19 cellular contexts compared by ENCODE assay signal in genomic region chr20:50203951-50204937, GRCh38. TPM values are rescaled to one million over a fixed set of nuclear protein-coding genes. Genes with fewer than 3 reads are reported as not detected.
DNase-seq lines count a peak whose midpoint lies in the region; ATAC-seq, FAIRE-seq and TF ChIP-seq lines count a peak whose summit lies in the region.
"Had no signal": no experiment of that assay in that cellular context is flagged by ENCODE, and none has a peak within 500 bp of the region (broad histone marks: within the 10 kb centered on the region; RNA-seq: fewer than 3 reads in every experiment).

No MANE protein-coding gene starts in this region.

- FAIRE-seq in HepG2 (lab: Jason Lieb, UNC) (no peak), K562 (lab: Jason Lieb, UNC) (peak; percentile 32)
- FAIRE-seq: D721Med, GM12891, GM18507 had no signal

- ATAC-seq in HepG2 = no peak
- ATAC-seq in right lobe of liver = no peak
- ATAC-seq in K562 = no peak
- ATAC-seq: GM23338 had no signal

- H3K27ac ChIP-seq in HepG2 (ENCODE audit: extremely low read length, insufficient read depth, low read length) = no peak overlapping the region
- H3K27ac ChIP-seq in right lobe of liver = no peak overlapping the region
- no peak overlapping the region for H3K27ac ChIP-seq in HEK293 (ENCODE audit: extremely low read depth, low read depth, low read length)
- H3K27ac ChIP-seq in K562 (ENCODE audit: extremely low read depth, low read depth, low read length) = no peak overlapping the region
- H3K27ac ChIP-seq: BLaER1, C4-2B had no signal

- no peak overlapping the region for H2AFZ ChIP-seq in HepG2 (ENCODE audit: low read length)
- H2AFZ ChIP-seq in K562 (ENCODE audit: low read depth, low read length) = no peak overlapping the region
- H2AFZ ChIP-seq: GM23338 had no signal

- no peak for TF ChIP-seq POLR2A in HepG2 (IDR thresholded peaks at IDR 0.05; ENCODE audit: insufficient read depth in 1 of 2, low read depth in 2 of 2, low read length in 2 of 2)
- TF ChIP-seq POLR2A in right lobe of liver (IDR thresholded peaks at IDR 0.05) = no peak
- no peak for TF ChIP-seq POLR2A in K562 (conservative IDR thresholded peaks at IDR 0.05)

- H3K9ac ChIP-seq in HepG2 (ENCODE audit: insufficient read depth, low read depth, low read length) (no peak overlapping the region), K562 (ENCODE audit: insufficient read depth in 1 of 2, low read depth in 2 of 2, low read length in 2 of 2) (no peak overlapping the region)
- H3K9ac ChIP-seq: BLaER1 had no signal

- H3K4me2 ChIP-seq in HepG2 (ENCODE audit: low read depth, low read length) = no peak overlapping the region
- H3K4me2 ChIP-seq in K562 (ENCODE audit: insufficient read depth, low read length) = no peak overlapping the region
- H3K4me2 ChIP-seq: BLaER1, GM23338 had no signal

- 43% methylated on average over 5 of the region's 5 CpGs for WGBS in HepG2 (ENCODE audit: low lambda C conversion rate)
- 100% methylated on average over 1 of the region's 5 CpGs for WGBS in right lobe of liver (ENCODE audit: insufficient coverage, low coverage, low lambda C conversion rate, missing lambda C conversion rate)
- WGBS in K562 (ENCODE audit: insufficient coverage, low coverage, missing lambda C conversion rate) = 22% methylated on average over 5 of the region's 5 CpGs

- CTCF ChIA-PET in HepG2 (lab: Yijun Ruan, JAX; ENCODE audit: low intra/inter-chr PET ratio, low total read pairs) = no interaction called here
- CTCF ChIA-PET in HEK293 (lab: Yijun Ruan, JAX) = interaction anchor here (0.7 kb wide), 1 partner anchor 25 kb away, joined by 3 read pairs; no protein-coding TSS in a partner anchor
- CTCF ChIA-PET in K562 (lab: Yijun Ruan, JAX; ENCODE audit: low intra/inter-chr PET ratio) = no interaction called here

- DNase-seq in HepG2 (ENCODE audit: low spot score) (no peak), right lobe of liver (no peak), K562 (ENCODE audit: extremely low read depth in 1 of 4, low spot score in 3 of 4) (no peak), GM10266 (ENCODE audit: extremely low spot score) (no peak), HCEC 1CT (no peak)
- no peak for DNase-seq in activated CD4-positive, CD25-positive, alpha-beta regulatory T cell treated with anti-CD3 and anti-CD28 coated beads, Interleukin-2, amount 50 U/mL, for 72 hours
- DNase-seq: CD4-positive, alpha-beta T cell; DMS 273 treated with DMSO at 0.1 percent for 48 hours; DMS79; EL; GDM1; H9 had no signal

- H3K27me3 ChIP-seq in HepG2 (ENCODE audit: control insufficient read depth in 1 of 2, insufficient read depth in 2 of 2, low read length in 2 of 2) (peaks cover 7 to 28% of the 10 kb centered on the region in 2 experiments; a peak in 4 of 5 replicates), right lobe of liver (no peaks in the 10 kb centered on the region), K562 (ENCODE audit: control insufficient read depth in 2 of 2, insufficient read depth in 2 of 2, low read length in 2 of 2) (peaks cover 11 to 14% of the 10 kb centered on the region in 2 experiments; a peak in 1 of 5 replicates)
- H3K27me3 ChIP-seq: BLaER1 had no signal

- no peaks in the 10 kb centered on the region for H3K9me3 ChIP-seq in HepG2 (ENCODE audit: low read length)
- H3K9me3 ChIP-seq in right lobe of liver = peaks cover 0 to 2% (median 0%) of the 10 kb centered on the region in 4 donors
- no peaks in the 10 kb centered on the region for H3K9me3 ChIP-seq in HEK293 (ENCODE audit: control insufficient read depth, insufficient read depth, low read depth, low read length)
- no peaks in the 10 kb centered on the region; the same call in 1 of the 2 replicates for H3K9me3 ChIP-seq in K562 (replicated peaks; ENCODE audit: control insufficient read depth, insufficient read depth, low read depth, low read length)

- TF ChIP-seq EP300 in HepG2 (IDR thresholded peaks at IDR 0.05; ENCODE audit: low read depth in 2 of 2, low read length in 2 of 2) (no peak), HepG2 (CRISPR knock-in tag; IDR thresholded peaks at IDR 0.05; ENCODE audit: borderline replicate concordance) (no peak), K562 (IDR thresholded peaks at IDR 0.05; ENCODE audit: low read length) (no peak)

- POLR2A ChIA-PET in HepG2 (lab: Yijun Ruan, JAX) = interaction anchor here (0.7 kb wide), 1 partner anchor 16 kb away, joined by 3 read pairs; no protein-coding TSS in a partner anchor
- POLR2A ChIA-PET in HEK293 (lab: Yijun Ruan, JAX) = no interaction called here
- POLR2A ChIA-PET in K562 (lab: Yijun Ruan, JAX) = interaction anchor here (2.6 kb wide), 1 partner anchor 10 kb away, joined by 11 read pairs; no protein-coding TSS in a partner anchor

- H3K9me1 ChIP-seq in K562 (ENCODE audit: control insufficient read depth, insufficient read depth, low read length) = no peaks in the 10 kb centered on the region

- H3K79me2 ChIP-seq in HepG2 (ENCODE audit: insufficient read depth, low read length) (no peaks in the 10 kb centered on the region), K562 (ENCODE audit: control insufficient read depth, insufficient read depth, low read length) (no peaks in the 10 kb centered on the region)

- in situ Hi-C loops in HepG2 (cut with HindIII; ENCODE audit: extremely low pct_ligation_motif_present, low pct_unique_long_range_greater_than_20kb) = no loop called here
- in situ Hi-C loops in K562 (cut with MboI) = no loop called here

- intact Hi-C loops in HepG2 (cut with micrococcal nuclease; ENCODE audit: unreplicated experiment) (no loop called here), right lobe of liver (cut with DNase I) (no loop called here), K562 (cut with micrococcal nuclease) (no loop called here)

- H4K20me1 ChIP-seq in HepG2 (ENCODE audit: insufficient read depth, low read length) (no peaks in the 10 kb centered on the region), K562 (replicated peaks; ENCODE audit: control insufficient read depth, insufficient read depth, low read length) (no peaks in the 10 kb centered on the region)
- H4K20me1 ChIP-seq: BLaER1 had no signal

- H3K4me3 ChIP-seq in HepG2 (replicated peaks in 1 of 3; ENCODE audit: insufficient read depth in 1 of 3, low read depth in 2 of 3, low read length in 3 of 3) = no peak overlapping the region
- H3K4me3 ChIP-seq in right lobe of liver = no peak overlapping the region
- H3K4me3 ChIP-seq in HEK293 (ENCODE audit: low read depth, low read length) = no peak overlapping the region
- no peak overlapping the region for H3K4me3 ChIP-seq in K562
- H3K4me3 ChIP-seq: BLaER1, GM23338 had no signal

- TF ChIP-seq CTCF in HepG2 (CRISPR knock-in tag; IDR thresholded peaks at IDR 0.05) (no peak), right lobe of liver (IDR thresholded peaks at IDR 0.05) (no peak), HEK293 (tag by site-specific recombination; IDR thresholded peaks at IDR 0.05) (no peak), K562 (IDR thresholded peaks at IDR 0.05 in 2 of 3, conservative IDR thresholded peaks at IDR 0.05 in 1 of 3; ENCODE audit: insufficient read depth in 2 of 3, low read depth in 1 of 3, low read length in 3 of 3) (no peak), GM10266 (IDR thresholded peaks at IDR 0.05; ENCODE audit: control insufficient read depth, insufficient read depth, low read depth, missing control alignments) (no peak)

- no peak for TF ChIP-seq RAD21 in HepG2 (CRISPR knock-in tag; IDR thresholded peaks at IDR 0.05)
- TF ChIP-seq RAD21 in K562 (CRISPR knock-in tag; conservative IDR thresholded peaks at IDR 0.05 in 1 of 2, IDR thresholded peaks at IDR 0.05 in 1 of 2) = no peak

- no TSS peak for BruUV-seq in HepG2 (replicated peaks; lab: Mats Ljungman, UMichigan)
- BruUV-seq in K562 (replicated peaks; lab: Mats Ljungman, UMichigan) = no TSS peak

- peaks cover 11% of the 10 kb centered on the region for H3K4me1 ChIP-seq in HepG2 (ENCODE audit: insufficient read depth, low read length)
- no peaks in the 10 kb centered on the region for H3K4me1 ChIP-seq in right lobe of liver
- no peaks in the 10 kb centered on the region for H3K4me1 ChIP-seq in HEK293 (ENCODE audit: control insufficient read depth, insufficient read depth, low read length)
- peaks cover 0 to 10% of the 10 kb centered on the region in 2 experiments; a peak in 1 of 5 replicates for H3K4me1 ChIP-seq in K562 (replicated peaks in 1 of 2; ENCODE audit: control insufficient read depth in 2 of 2, insufficient read depth in 2 of 2, low read length in 2 of 2)
- H3K4me1 ChIP-seq: BLaER1 had no signal

- H3K36me3 ChIP-seq in HepG2 (replicated peaks in 1 of 2; ENCODE audit: control insufficient read depth in 1 of 2, insufficient read depth in 2 of 2, low read length in 2 of 2) = no peaks in the 10 kb centered on the region
- no peaks in the 10 kb centered on the region for H3K36me3 ChIP-seq in right lobe of liver
- H3K36me3 ChIP-seq in HEK293 (ENCODE audit: control insufficient read depth in 2 of 2, insufficient read depth in 1 of 2, low read length in 2 of 2) = no peaks in the 10 kb centered on the region
- H3K36me3 ChIP-seq in K562 (ENCODE audit: control insufficient read depth, insufficient read depth, low read length) = no peaks in the 10 kb centered on the region
- H3K36me3 ChIP-seq: BLaER1 had no signal

RNA-seq across cellular contexts. Expression of gene CEBPB, which starts 13.6 kb away (rescaled TPM):
- total RNA-seq in HepG2 (2016; rRNA removed; fragmentation: Illumina TruSeq; extraction: Trizol) (12.1 and 18.5 TPM in 2 replicates), right lobe of liver (100 to 1,000 TPM; 130 to 182 (median 152) TPM), K562 (2014; rRNA removed) (41.7 and 51.5 TPM in 2 replicates), K562 (2014; rRNA removed; fragmentation: Illumina TruSeq; extraction: Trizol) (8.1 and 8.3 TPM in 2 replicates), K562 (2015; rRNA removed; fragmentation: Illumina TruSeq; extraction: Trizol) (5.7 and 6.6 TPM in 2 replicates), K562 (2021) (68.2 and 72.6 TPM in 2 replicates)
- 9.1 and 9.9 TPM in 2 replicates for total RNA-seq in HepG2 (2016; cell fraction: cytosol; rRNA removed; fragmentation: Illumina TruSeq; extraction: Trizol; ENCODE audit: low read depth)
- 11.0 and 17.4 TPM in 2 replicates for total RNA-seq in HepG2 (2016; cell fraction: insoluble cytoplasmic fraction; rRNA removed; fragmentation: Illumina TruSeq; extraction: Trizol)
- 19.9 and 21.0 TPM in 2 replicates for total RNA-seq in HepG2 (2016; cell fraction: membrane; rRNA removed; fragmentation: Illumina TruSeq; extraction: Trizol)
- 8.1 and 9.8 TPM in 2 replicates for total RNA-seq in HepG2 (2016; cell fraction: nucleus; rRNA removed; fragmentation: Illumina TruSeq; extraction: Trizol)
- polyA plus RNA-seq in HepG2 (2011; rRNA removed) (28.2 and 43.0 TPM in 2 replicates), K562 (2011; rRNA removed) (7.8 and 10.8 TPM in 2 replicates), K562 (2014; fragmentation: Illumina TruSeq; extraction: Trizol) (4.6 and 6.8 TPM in 2 replicates), K562 (2014; fragmentation: Nextera tagmentation; extraction: Ambion mirVana) (1 to 10 TPM; 1.2 to 1.5 TPM), K562 (2014; rRNA removed) (47.7 and 57.9 TPM in 2 replicates)
- polyA plus RNA-seq in HepG2 (2011; cell fraction: cytosol; rRNA removed) = 31.3 and 41.1 TPM in 2 replicates
- polyA plus RNA-seq in HepG2 (2011; cell fraction: nucleus; rRNA removed) = 47.8 and 49.8 TPM in 2 replicates
- polyA plus RNA-seq in HepG2 (2012) = 33.9 and 49.4 TPM in 2 replicates
- polyA plus RNA-seq in HepG2 (2016; cell fraction: cytosol; fragmentation: Illumina TruSeq; extraction: Trizol; ENCODE audit: low read depth) = 8.7 and 9.3 TPM in 2 replicates
- polyA plus RNA-seq in HepG2 (2016; cell fraction: insoluble cytoplasmic fraction; fragmentation: Illumina TruSeq; extraction: Trizol; ENCODE audit: low read depth) = 24.7 and 26.6 TPM in 2 replicates
- 16.8 and 19.0 TPM in 2 replicates for polyA plus RNA-seq in HepG2 (2016; cell fraction: membrane; fragmentation: Illumina TruSeq; extraction: Trizol; ENCODE audit: low read depth)
- 21.1 and 24.6 TPM in 2 replicates for polyA plus RNA-seq in HepG2 (2016; cell fraction: nucleus; fragmentation: Illumina TruSeq; extraction: Trizol; ENCODE audit: insufficient read depth, low read depth)
- 12.1 and 28.5 TPM in 2 replicates for polyA minus RNA-seq in HepG2 (2011; rRNA and poly(A)+ RNA removed; ENCODE audit: low replicate concordance)
- polyA minus RNA-seq in HepG2 (2011; cell fraction: cytosol; rRNA and poly(A)+ RNA removed) = 56.9 and 63.6 TPM in 2 replicates
- 21.4 and 26.7 TPM in 2 replicates for polyA minus RNA-seq in HepG2 (2011; cell fraction: nucleus; rRNA and poly(A)+ RNA removed)
- total RNA-seq in K562 (2011; cell fraction: chromatin; rRNA removed; ENCODE audit: low replicate concordance) = 3.3 and 9.2 TPM in 2 replicates
- total RNA-seq in K562 (2011; cell fraction: nucleolus; rRNA removed) = 18.3 and 19.3 TPM in 2 replicates
- 8.7 and 9.0 TPM in 2 replicates for total RNA-seq in K562 (2011; cell fraction: nucleoplasm; rRNA removed)
- polyA plus RNA-seq in K562 (2011; cell fraction: cytosol; rRNA removed) = 12.1 and 32.2 TPM in 2 replicates
- polyA plus RNA-seq in K562 (2011; cell fraction: nucleus; rRNA removed) = 15.5 and 18.1 TPM in 2 replicates
- 16.9 and 44.3 TPM in 2 replicates for polyA plus RNA-seq in K562 (2012)
- 1.3 and 1.5 TPM in 2 replicates for polyA minus RNA-seq in K562 (2011; rRNA and poly(A)+ RNA removed)
- polyA minus RNA-seq in K562 (2011; cell fraction: cytosol; rRNA and poly(A)+ RNA removed) = 10.1 and 19.9 TPM in 2 replicates
- 9.3 and 11.7 TPM in 2 replicates for polyA minus RNA-seq in K562 (2011; cell fraction: nucleus; rRNA and poly(A)+ RNA removed)

RNA-seq across cellular contexts. Expression of gene PEDS1, which starts 50.7 kb away (rescaled TPM):
- 21.4 and 30.5 TPM in 2 replicates for total RNA-seq in HepG2 (2016; rRNA removed; fragmentation: Illumina TruSeq; extraction: Trizol)
- total RNA-seq in HepG2 (2016; cell fraction: cytosol; rRNA removed; fragmentation: Illumina TruSeq; extraction: Trizol; ENCODE audit: low read depth) = 17.9 and 19.8 TPM in 2 replicates
- 16.4 and 29.4 TPM in 2 replicates for total RNA-seq in HepG2 (2016; cell fraction: insoluble cytoplasmic fraction; rRNA removed; fragmentation: Illumina TruSeq; extraction: Trizol)
- total RNA-seq in HepG2 (2016; cell fraction: membrane; rRNA removed; fragmentation: Illumina TruSeq; extraction: Trizol) = 40.2 and 46.0 TPM in 2 replicates
- 19.8 and 24.1 TPM in 2 replicates for total RNA-seq in HepG2 (2016; cell fraction: nucleus; rRNA removed; fragmentation: Illumina TruSeq; extraction: Trizol)
- 93.9 and 105 TPM in 2 replicates for polyA plus RNA-seq in HepG2 (2011; rRNA removed)
- 58.6 and 81.5 TPM in 2 replicates for polyA plus RNA-seq in HepG2 (2011; cell fraction: cytosol; rRNA removed)
- 45.3 and 46.9 TPM in 2 replicates for polyA plus RNA-seq in HepG2 (2011; cell fraction: nucleus; rRNA removed)
- 29.0 and 44.1 TPM in 2 replicates for polyA plus RNA-seq in HepG2 (2012)
- polyA plus RNA-seq in HepG2 (2016; cell fraction: cytosol; fragmentation: Illumina TruSeq; extraction: Trizol; ENCODE audit: low read depth) = 31.6 and 35.7 TPM in 2 replicates
- polyA plus RNA-seq in HepG2 (2016; cell fraction: insoluble cytoplasmic fraction; fragmentation: Illumina TruSeq; extraction: Trizol; ENCODE audit: low read depth) = 33.1 and 37.1 TPM in 2 replicates
- polyA plus RNA-seq in HepG2 (2016; cell fraction: membrane; fragmentation: Illumina TruSeq; extraction: Trizol; ENCODE audit: low read depth) = 65.7 and 67.3 TPM in 2 replicates
- 60.4 and 64.9 TPM in 2 replicates for polyA plus RNA-seq in HepG2 (2016; cell fraction: nucleus; fragmentation: Illumina TruSeq; extraction: Trizol; ENCODE audit: insufficient read depth, low read depth)
- 171 and 190 TPM in 2 replicates for polyA minus RNA-seq in HepG2 (2011; rRNA and poly(A)+ RNA removed; ENCODE audit: low replicate concordance)
- polyA minus RNA-seq in HepG2 (2011; cell fraction: cytosol; rRNA and poly(A)+ RNA removed) = 44.9 and 49.0 TPM in 2 replicates
- 12.5 and 14.5 TPM in 2 replicates for polyA minus RNA-seq in HepG2 (2011; cell fraction: nucleus; rRNA and poly(A)+ RNA removed)
- 10 to 100 TPM in 5 of 6 experiments, 1 to 10 TPM in 1; 6.9 to 25.3 (median 13.7) TPM for total RNA-seq in right lobe of liver
- 13.1 and 31.5 TPM in 2 replicates for total RNA-seq in K562 (2011; cell fraction: chromatin; rRNA removed; ENCODE audit: low replicate concordance)
- 28.4 and 33.9 TPM in 2 replicates for total RNA-seq in K562 (2011; cell fraction: nucleolus; rRNA removed)
- total RNA-seq in K562 (2011; cell fraction: nucleoplasm; rRNA removed) = 33.6 and 54.6 TPM in 2 replicates
- total RNA-seq in K562 (2014; rRNA removed) = 32.8 and 43.9 TPM in 2 replicates
- total RNA-seq in K562 (2014; rRNA removed; fragmentation: Illumina TruSeq; extraction: Trizol) = 11.4 and 17.1 TPM in 2 replicates
- 24.7 and 24.9 TPM in 2 replicates for total RNA-seq in K562 (2015; rRNA removed; fragmentation: Illumina TruSeq; extraction: Trizol)
- total RNA-seq in K562 (2021) = 28.0 and 28.5 TPM in 2 replicates
- polyA plus RNA-seq in K562 (2011; rRNA removed) = 23.6 and 53.8 TPM in 2 replicates
- 65.7 and 87.4 TPM in 2 replicates for polyA plus RNA-seq in K562 (2011; cell fraction: cytosol; rRNA removed)
- 22.6 and 23.4 TPM in 2 replicates for polyA plus RNA-seq in K562 (2011; cell fraction: nucleus; rRNA removed)
- polyA plus RNA-seq in K562 (2012) = 24.6 and 36.8 TPM in 2 replicates
- polyA plus RNA-seq in K562 (2014; fragmentation: Illumina TruSeq; extraction: Trizol) = 38.5 and 40.3 TPM in 2 replicates
- polyA plus RNA-seq in K562 (2014; fragmentation: Nextera tagmentation; extraction: Ambion mirVana) = 1 to 10 TPM; 2.9 to 3.9 TPM
- 24.2 and 29.4 TPM in 2 replicates for polyA plus RNA-seq in K562 (2014; rRNA removed)
- polyA minus RNA-seq in K562 (2011; rRNA and poly(A)+ RNA removed) = 33.6 and 49.2 TPM in 2 replicates
- 34.3 and 45.2 TPM in 2 replicates for polyA minus RNA-seq in K562 (2011; cell fraction: cytosol; rRNA and poly(A)+ RNA removed)
- polyA minus RNA-seq in K562 (2011; cell fraction: nucleus; rRNA and poly(A)+ RNA removed) = 4.0 and 5.9 TPM in 2 replicates

Comparison
In these comparisons a context has a peak if more than half of its experiments do, and no peak if none do; other contexts are left out.
1. Of the 241 proteins assayed by ChIP-seq in both HepG2 and K562: peak only in HepG2: MAFF, MAFG and MAFK; only in K562: none; in both: none; in neither: 238.